In the genomic region with DNA sequence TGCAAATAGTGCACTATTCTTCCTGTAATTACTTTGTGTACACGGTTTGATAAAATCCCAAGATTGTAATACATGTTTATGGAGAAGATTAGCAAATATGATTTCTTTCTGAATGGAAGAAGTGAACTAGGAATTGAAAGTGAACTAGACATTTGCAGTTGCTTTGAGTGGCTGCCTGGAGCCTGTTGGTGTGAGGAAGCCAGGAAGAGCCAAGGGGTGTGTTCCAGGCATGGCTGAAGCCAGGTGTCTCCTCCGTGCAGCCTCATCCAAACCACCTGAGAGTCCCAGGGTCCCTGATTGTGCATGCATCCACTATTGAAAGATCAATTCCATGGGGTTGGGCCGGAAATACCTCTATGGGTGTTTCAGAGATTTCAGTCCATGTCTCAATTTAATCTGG, we compare ENCODE assay signal across 21 cellular contexts.
"Had no signal": no experiment of that assay in that cellular context is flagged by ENCODE, and none has a peak within 500 bp of the region (broad histone marks: within the 10 kb centered on the region; RNA-seq: fewer than 3 reads in every experiment).

No MANE protein-coding gene starts in this region.

- H3K4me3 ChIP-seq: body of pancreas, colonic mucosa, neural progenitor cell, psoas muscle, spleen, suprapubic skin, tibial artery, upper lobe of right lung had no signal

- DNase-seq: activated CD4-positive, alpha-beta T cell treated with anti-CD3 and anti-CD28 coated beads for 4 hours; activated CD4-positive, alpha-beta T cell treated with anti-CD3 and anti-CD28 coated beads, Interleukin-2, amount 50 U/mL, for 48 hours; activated CD8-positive, alpha-beta memory T cell treated with anti-CD3 and anti-CD28 coated beads for 24 hours; activated effector memory CD4-positive, alpha-beta T cell treated with Interleukin-2 at 50 U/mL for 16 hours; activated naive CD4-positive, alpha-beta T cell treated with Interleukin-2 at 50 U/mL for 16 hours; anterior cingulate cortex; body of pancreas; cerebellar nuclear complex; colonic mucosa; effector CD8-positive, alpha-beta T cell; left cardiac atrium; natural killer cell; occipital lobe; psoas muscle; spleen; stimulated activated naive CD4-positive, alpha-beta T cell; tibial artery; upper lobe of right lung had no signal

- H3K27ac ChIP-seq: body of pancreas, colonic mucosa, neural progenitor cell, parathyroid adenoma, psoas muscle, spleen, suprapubic skin, tibial artery, upper lobe of right lung had no signal

- H3K4me1 ChIP-seq: body of pancreas, colonic mucosa, neural progenitor cell, parathyroid adenoma, psoas muscle, spleen, suprapubic skin, tibial artery, upper lobe of right lung had no signal

- H3K9ac ChIP-seq: neural progenitor cell, parathyroid adenoma had no signal

- H2AFZ ChIP-seq: neural progenitor cell, parathyroid adenoma had no signal

- H3K9me3 ChIP-seq: body of pancreas, colonic mucosa, psoas muscle, suprapubic skin, tibial artery, upper lobe of right lung had no signal

- H3K79me2 ChIP-seq: parathyroid adenoma had no signal

- ATAC-seq: body of pancreas, left cardiac atrium, natural killer cell, psoas muscle, upper lobe of right lung had no signal

- H3K27me3 ChIP-seq: body of pancreas, colonic mucosa, neural progenitor cell, tibial artery, upper lobe of right lung had no signal

- H3K4me2 ChIP-seq: neural progenitor cell had no signal

- H3K36me3 ChIP-seq: colonic mucosa, neural progenitor cell, spleen, suprapubic skin, tibial artery, upper lobe of right lung had no signal
